In the genomic region with DNA sequence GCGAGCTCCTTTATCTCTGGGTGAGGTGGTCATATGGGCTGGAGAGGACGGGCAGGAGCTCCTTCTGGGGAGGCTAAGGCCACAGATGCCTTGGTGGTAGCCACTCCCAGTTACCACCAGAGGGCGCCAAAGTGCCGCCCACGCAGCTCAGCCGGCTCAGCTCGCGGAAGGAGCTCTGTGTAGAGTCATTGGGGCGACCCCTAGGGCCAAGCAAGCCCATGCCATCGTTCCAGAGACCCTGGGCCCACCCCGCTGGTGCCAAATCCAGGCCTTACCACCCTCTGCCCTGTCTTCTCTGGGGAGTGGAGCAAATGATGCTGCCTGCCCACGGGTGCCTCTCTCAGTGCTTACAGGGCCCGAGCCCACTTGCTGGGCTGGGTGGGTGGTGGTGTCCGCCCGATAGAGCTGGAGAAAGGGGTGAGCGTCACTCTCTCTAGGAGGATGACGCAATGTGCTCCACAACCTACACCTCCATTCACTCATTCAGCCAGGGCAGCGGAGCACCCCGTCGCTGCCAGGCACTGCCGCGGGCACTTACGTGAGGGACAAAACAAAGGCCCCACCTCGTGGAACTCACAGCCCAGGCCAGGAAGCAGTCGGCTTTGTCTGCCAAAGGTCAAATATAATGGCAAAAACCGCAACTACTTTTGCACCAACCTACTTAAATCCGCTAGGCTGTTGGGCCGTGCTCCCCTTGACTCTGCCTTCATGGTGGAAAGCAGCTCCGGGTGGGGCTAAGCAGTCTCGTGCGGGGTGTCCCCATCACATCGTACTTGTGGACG, we compare ENCODE assay signal across 8 cellular contexts. TPM values are rescaled to one million over a fixed set of nuclear protein-coding genes. Genes with fewer than 3 reads are reported as not detected.
DNase-seq lines count a peak whose midpoint lies in the region; ATAC-seq, FAIRE-seq and TF ChIP-seq lines count a peak whose summit lies in the region.

No MANE protein-coding gene starts in this region.

- peaks cover 19% of the 10 kb centered on the region for H3K27me3 Mint-ChIP-seq in type B pancreatic cell

- peak; percentile 67 for DNase-seq in COR-L47 (lab: John Stamatoyannopoulos, UW)
- DNase-seq in LHCN-M2 (ENCODE audit: low read depth) = peak; percentile 55
- DNase-seq in SK-MEL-5 (ENCODE audit: low read depth, low spot score) = peak; percentile 70
- DNase-seq in activated gamma-delta T cell treated with Interleukin-2 at 50 U/mL for 16 hours = peak; percentile 75
- peak; percentile 91 for DNase-seq in germinal center (ENCODE audit: low spot score)
- DNase-seq in pancreas = peak; percentile 46 to 89 (median 74)
- DNase-seq in type B pancreatic cell (ENCODE audit: extremely low spot score, unreplicated experiment) = peak; percentile 87

- no peak overlapping the region for H3K27ac ChIP-seq in pancreas

- intact Hi-C loops in pancreas (cut with DNase I) = loop anchor here in 2 of 3 donors (10.0 kb wide), 2 partner anchors 294 to 434 kb away; no protein-coding TSS in a partner anchor

- ATAC-seq in GM21423 (IDR thresholded peaks at IDR 0.05; ENCODE audit: unreplicated experiment) = peak; percentile 52
- ATAC-seq in pancreas = peak; percentile 85 to 89 (median 87)

- H3K4me3 ChIP-seq in pancreas = no peak overlapping the region

- H3K9me3 Mint-ChIP-seq in type B pancreatic cell = no peaks in the 10 kb centered on the region

- H3K36me3 Mint-ChIP-seq in type B pancreatic cell = no peaks in the 10 kb centered on the region

- peaks cover 15% of the 10 kb centered on the region for H3K4me1 Mint-ChIP-seq in type B pancreatic cell (ENCODE audit: unreplicated experiment)

- peaks cover 0 to 5% (median 0%) of the 10 kb centered on the region in 3 donors for H3K4me1 ChIP-seq in pancreas

- H3K9me3 ChIP-seq in pancreas = no peaks in the 10 kb centered on the region

- no peaks in the 10 kb centered on the region for H3K36me3 ChIP-seq in pancreas

- WGBS in pancreas, 2 donors = 37 to 43% methylated on average over 33 of the region's 33 CpGs

- no peak for FAIRE-seq in pancreas (lab: Jason Lieb, UNC)

- TF ChIP-seq CTCF in pancreas (IDR thresholded peaks at IDR 0.05) (peak; percentile 96 to 98 (median 98)), type B pancreatic cell (conservative IDR thresholded peaks at IDR 0.05) (peak; percentile 98)

- no peaks in the 10 kb centered on the region for H3K27me3 ChIP-seq in pancreas

- in situ Hi-C loops in SK-MEL-5 (cut with HindIII; ENCODE audit: low pct_unique_long_range_greater_than_20kb, low sequenced_read_pairs) = no loop called here

- no peak overlapping the region for H3K4me3 Mint-ChIP-seq in type B pancreatic cell

- H3K27ac Mint-ChIP-seq in type B pancreatic cell = no peak overlapping the region

RNA-seq across cellular contexts. Expression of a gene that starts 13.8 kb away (rescaled TPM):
- 49.7 and 50.8 TPM in 2 replicates for total RNA-seq in LHCN-M2 (2014; rRNA removed)
- 61.2 TPM for polyA plus RNA-seq in LHCN-M2 (2012)
- 19.7 and 20.5 TPM in 2 replicates for total RNA-seq in SK-MEL-5 (2014; rRNA removed; shearing (Covaris generic))
- polyA plus RNA-seq in SK-MEL-5 (2015; cell fraction: cytosol; rRNA removed) = 32.5 and 33.4 TPM in 2 replicates
- polyA plus RNA-seq in SK-MEL-5 (2015; cell fraction: nucleus; rRNA removed) = 51.2 and 70.0 TPM in 2 replicates
- 10 to 100 TPM; 12.4 to 26.6 (median 15.3) TPM for total RNA-seq in pancreas
- 10 to 100 TPM; 22.8 to 30.1 TPM for polyA plus RNA-seq in pancreas
- total RNA-seq in type B pancreatic cell (ENCODE audit: low replicate concordance) = 36.9 and 45.9 TPM in 2 replicates

RNA-seq across cellular contexts. Expression of a gene that starts 30.6 kb away (rescaled TPM):
- not detected in 2 replicates for total RNA-seq in LHCN-M2 (2014; rRNA removed)
- polyA plus RNA-seq in LHCN-M2 (2012) = not detected
- total RNA-seq in SK-MEL-5 (2014; rRNA removed; shearing (Covaris generic)) = not detected in 2 replicates
- not detected in 2 replicates for polyA plus RNA-seq in SK-MEL-5 (2015; cell fraction: cytosol; rRNA removed)
- not detected in 2 replicates for polyA plus RNA-seq in SK-MEL-5 (2015; cell fraction: nucleus; rRNA removed)
- under 1 TPM in 1 of 6 donors, not detected in 5; 0.04 TPM for total RNA-seq in pancreas
- 1 to 10 TPM in 1 of 2 donors, under 1 TPM in 1; 0.30 to 1.5 TPM for polyA plus RNA-seq in pancreas
- total RNA-seq in type B pancreatic cell (ENCODE audit: low replicate concordance) = not detected in 2 replicates

RNA-seq across cellular contexts. Expression of a gene that starts 30.7 kb away (rescaled TPM):
- total RNA-seq in LHCN-M2 (2014; rRNA removed) (0.83 and 2.0 TPM in 2 replicates), pancreas (under 1 TPM in 5 of 6 donors, not detected in 1; 0.14 to 0.41 (median 0.35) TPM), type B pancreatic cell (ENCODE audit: low replicate concordance) (0.97 TPM in 1 of 2 replicates, not detected in the other)
- 0.50 TPM for polyA plus RNA-seq in LHCN-M2 (2012)
- 0.11 and 0.26 TPM in 2 replicates for total RNA-seq in SK-MEL-5 (2014; rRNA removed; shearing (Covaris generic))
- polyA plus RNA-seq in SK-MEL-5 (2015; cell fraction: cytosol; rRNA removed) = 1.5 and 1.6 TPM in 2 replicates
- 1.1 and 2.7 TPM in 2 replicates for polyA plus RNA-seq in SK-MEL-5 (2015; cell fraction: nucleus; rRNA removed)
- polyA plus RNA-seq in pancreas = 1 to 10 TPM; 3.6 to 6.6 TPM

RNA-seq across cellular contexts. Expression of a gene that starts 51.1 kb away (rescaled TPM):
- total RNA-seq in LHCN-M2 (2014; rRNA removed) (11.7 and 16.2 TPM in 2 replicates), pancreas (1 to 10 TPM in 2 of 6 donors, under 1 TPM in 4; 0.23 to 1.1 (median 0.42) TPM), type B pancreatic cell (ENCODE audit: low replicate concordance) (3.3 and 6.0 TPM in 2 replicates)
- polyA plus RNA-seq in LHCN-M2 (2012) = 5.6 TPM
- total RNA-seq in SK-MEL-5 (2014; rRNA removed; shearing (Covaris generic)) = 4.1 and 5.0 TPM in 2 replicates
- 7.5 and 9.2 TPM in 2 replicates for polyA plus RNA-seq in SK-MEL-5 (2015; cell fraction: cytosol; rRNA removed)
- 2.4 and 6.7 TPM in 2 replicates for polyA plus RNA-seq in SK-MEL-5 (2015; cell fraction: nucleus; rRNA removed)
- 1 to 10 TPM in 1 of 2 donors, under 1 TPM in 1; 0.72 to 3.2 TPM for polyA plus RNA-seq in pancreas
